Comparison of ENCODE assay signal across 8 cellular contexts in the genomic region with DNA sequence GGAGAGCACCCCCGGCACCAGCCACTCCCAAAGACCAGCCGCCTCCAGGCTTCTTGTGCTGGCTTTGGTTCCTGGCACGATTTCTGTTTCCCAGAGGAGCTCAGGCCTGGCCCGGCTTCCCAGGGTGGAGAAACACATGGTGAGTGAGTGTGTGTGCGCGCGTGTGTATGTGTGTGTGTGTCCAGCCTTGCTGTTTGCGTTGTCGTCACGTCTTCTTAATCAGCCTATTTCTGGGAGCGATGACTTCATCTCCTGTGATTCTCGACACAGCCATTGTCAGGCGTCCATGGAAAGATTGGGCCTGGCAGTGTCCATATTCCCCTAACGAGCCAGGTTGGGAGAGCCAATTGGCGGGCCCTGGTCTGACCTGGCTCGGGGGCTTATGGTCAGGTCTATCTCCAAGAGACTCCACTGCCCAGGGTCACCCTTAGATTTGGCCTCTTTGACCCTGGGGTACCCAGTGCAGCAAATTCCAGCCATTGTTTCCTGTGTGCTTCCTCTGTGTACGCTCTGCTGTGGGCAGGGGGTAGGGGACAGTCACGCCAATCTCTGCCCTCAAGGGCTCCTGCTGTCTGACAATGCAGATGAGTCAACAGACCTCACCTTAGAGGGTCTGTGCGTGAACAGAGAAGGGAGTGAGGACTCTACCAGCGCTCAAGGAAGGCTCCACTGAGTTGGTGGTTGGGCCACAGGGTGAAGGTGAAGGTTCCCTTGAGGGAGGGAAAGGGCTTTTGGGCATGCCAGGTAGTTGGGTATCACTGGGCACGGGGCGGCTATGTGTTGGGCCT.
DNase-seq lines count a peak whose midpoint lies in the region; ATAC-seq, FAIRE-seq and TF ChIP-seq lines count a peak whose summit lies in the region.

No MANE protein-coding gene starts in this region.

- CTCF ChIA-PET in GM12878 (lab: Yijun Ruan, JAX) = no interaction called here

- peak; percentile 95 for DNase-seq in EL
- no peak for DNase-seq in GM12878 (ENCODE audit: low read depth, low spot score)
- DNase-seq in left cardiac atrium = peak; percentile 97
- DNase-seq in psoas muscle = peak; percentile 94 to 98
- DNase-seq in RCC 7860 (ENCODE audit: low spot score) = no peak
- DNase-seq in HUDEP-2 (lab: John Stamatoyannopoulos, UW; ENCODE audit: unreplicated experiment in 76 of 76) = no peak
- DNase-seq in activated T-cell treated with anti-CD3 and anti-CD28 coated beads, Interleukin-2, amount 50 U/mL, for 72 hours = no peak

- no peak overlapping the region for H3K4me3 Mint-ChIP-seq in activated T-cell treated with anti-CD3 and anti-CD28 coated beads, Interleukin-2, amount 50 U/mL, for 72 hours

- H3K4me1 Mint-ChIP-seq in activated T-cell treated with anti-CD3 and anti-CD28 coated beads, Interleukin-2, amount 50 U/mL, for 72 hours (ENCODE audit: low read depth) = no peaks in the 10 kb centered on the region

- no peak overlapping the region for H3K27ac Mint-ChIP-seq in activated T-cell treated with anti-CD3 and anti-CD28 coated beads, Interleukin-2, amount 50 U/mL, for 72 hours

- H3K36me3 ChIP-seq in GM12878 (ENCODE audit: control insufficient read depth in 2 of 2, insufficient read depth in 2 of 2, low read length in 1 of 2) = no peaks in the 10 kb centered on the region
- no peaks in the 10 kb centered on the region for H3K36me3 ChIP-seq in psoas muscle (ENCODE audit: insufficient read depth in 1 of 2, low read depth in 1 of 2)

- H3K9me3 ChIP-seq in GM12878 (replicated peaks; ENCODE audit: control insufficient read depth, insufficient read depth, low read length) = no peaks in the 10 kb centered on the region
- no peaks in the 10 kb centered on the region for H3K9me3 ChIP-seq in psoas muscle

- in situ Hi-C loops in GM12878 (cut with MboI) = no loop called here

- no peaks in the 10 kb centered on the region for H3K36me3 Mint-ChIP-seq in activated T-cell treated with anti-CD3 and anti-CD28 coated beads, Interleukin-2, amount 50 U/mL, for 72 hours (ENCODE audit: insufficient read depth in 2 of 2)

- H3K9ac ChIP-seq in GM12878 (ENCODE audit: control insufficient read depth, insufficient read depth, low read length) = no peak overlapping the region

- FAIRE-seq in GM12878 (lab: Jason Lieb, UNC) (no peak), RCC 7860 (lab: Jason Lieb, UNC) (no peak)

- RAD21 ChIA-PET in GM12878 (lab: Charles Lee; ENCODE audit: unreplicated experiment) = no interaction called here

- WGBS in GM12878 (ENCODE audit: insufficient coverage, insufficient replicate concordance, low lambda C conversion rate, missing lambda C conversion rate) = 45% methylated on average over 22 of the region's 22 CpGs
- 19 to 27% (median 25%) methylated on average over 20 to 22 of the region's 22 CpGs for WGBS in psoas muscle, 3 donors

- no peak for TF ChIP-seq POLR2A in GM12878 (IDR thresholded peaks at IDR 0.05; ENCODE audit: low read depth, low read length)

- SMC1A ChIA-PET in GM12878 (lab: Charles Lee; ENCODE audit: uncharacterized antibody, unreplicated experiment) = no interaction called here

- H3K9me3 Mint-ChIP-seq in activated T-cell treated with anti-CD3 and anti-CD28 coated beads, Interleukin-2, amount 50 U/mL, for 72 hours = no peaks in the 10 kb centered on the region

- H3K27me3 Mint-ChIP-seq in activated T-cell treated with anti-CD3 and anti-CD28 coated beads, Interleukin-2, amount 50 U/mL, for 72 hours (ENCODE audit: low read depth) = no peaks in the 10 kb centered on the region

- H4K20me1 ChIP-seq in GM12878 (ENCODE audit: control insufficient read depth, insufficient read depth) = no peaks in the 10 kb centered on the region

- peaks cover 13% of the 10 kb centered on the region for H3K4me1 ChIP-seq in GM12878 (ENCODE audit: control insufficient read depth, insufficient read depth, low read length)
- H3K4me1 ChIP-seq in psoas muscle = peaks cover 90% of the 10 kb centered on the region

- intact Hi-C loops in GM12878 (cut with micrococcal nuclease; ENCODE audit: unreplicated experiment) = no loop called here
- intact Hi-C loops in left cardiac atrium (cut with DNase I) = no loop called here
- intact Hi-C loops in psoas muscle (cut with DNase I) = loop anchor here in 1 of 2 donors (2.0 to 10.0 kb wide), 2 partner anchors 14 to 60 kb away; no protein-coding TSS in a partner anchor

- no peak overlapping the region for H3K27ac ChIP-seq in GM12878 (ENCODE audit: control insufficient read depth, insufficient read depth)
- peak overlapping the region; percentile 81 for H3K27ac ChIP-seq in psoas muscle

- H3K4me2 ChIP-seq in GM12878 (ENCODE audit: control insufficient read depth, insufficient read depth) = no peak overlapping the region

- no peak overlapping the region for H3K4me3 ChIP-seq in GM12878
- H3K4me3 ChIP-seq in psoas muscle = no peak overlapping the region

- POLR2A ChIA-PET in GM12878 (lab: Charles Lee) = no interaction called here

- H3K27me3 ChIP-seq in GM12878 (replicated peaks in 1 of 2; ENCODE audit: control insufficient read depth in 2 of 2, insufficient read depth in 2 of 2, low read length in 1 of 2) = no peaks in the 10 kb centered on the region; a peak in 1 of 4 replicates
- no peaks in the 10 kb centered on the region for H3K27me3 ChIP-seq in psoas muscle (ENCODE audit: insufficient read depth in 3 of 3, low read length in 2 of 3)

- TF ChIP-seq EP300 in GM12878 (IDR thresholded peaks at IDR 0.05; ENCODE audit: borderline replicate concordance in 1 of 2, control insufficient read depth in 1 of 2, low read depth in 2 of 2, low read length in 2 of 2) = no peak

- no peak for TF ChIP-seq RAD21 in GM12878 (IDR thresholded peaks at IDR 0.05; ENCODE audit: insufficient read depth, low read depth, low read length)

- H3K79me2 ChIP-seq in GM12878 (ENCODE audit: control insufficient read depth, insufficient read depth, low read length) = no peaks in the 10 kb centered on the region

- no peak overlapping the region for H2AFZ ChIP-seq in GM12878 (ENCODE audit: control insufficient read depth, low read depth, low read length)

- no TSS peak for BruUV-seq in GM12878 (replicated peaks; lab: Mats Ljungman, UMichigan)

- no peak for TF ChIP-seq CTCF in GM12878 (IDR thresholded peaks at IDR 0.05 in 2 of 3, conservative IDR thresholded peaks at IDR 0.05 in 1 of 3; ENCODE audit: control insufficient read depth in 2 of 3, extremely low read depth in 1 of 3, insufficient read depth in 1 of 3, low read depth in 3 of 3, low read length in 3 of 3)
- no peak for TF ChIP-seq CTCF in psoas muscle (IDR thresholded peaks at IDR 0.05)

- ATAC-seq in GM12878 (no peak), left cardiac atrium (peak; percentile 89 to 91), psoas muscle (peak; percentile 90 to 95 (median 92)), GM19463 (IDR thresholded peaks at IDR 0.05; ENCODE audit: unreplicated experiment) (no peak)
- ATAC-seq in activated T-cell treated with anti-CD3 and anti-CD28 coated beads, Interleukin-2, amount 50 U/mL, for 72 hours (replicated peaks in 1 of 2) = no peak

TF ChIP-seq in GM12878, 131 proteins besides CTCF, POLR2A, EP300 and RAD21:
- TF ChIP-seq, protein P1, sequence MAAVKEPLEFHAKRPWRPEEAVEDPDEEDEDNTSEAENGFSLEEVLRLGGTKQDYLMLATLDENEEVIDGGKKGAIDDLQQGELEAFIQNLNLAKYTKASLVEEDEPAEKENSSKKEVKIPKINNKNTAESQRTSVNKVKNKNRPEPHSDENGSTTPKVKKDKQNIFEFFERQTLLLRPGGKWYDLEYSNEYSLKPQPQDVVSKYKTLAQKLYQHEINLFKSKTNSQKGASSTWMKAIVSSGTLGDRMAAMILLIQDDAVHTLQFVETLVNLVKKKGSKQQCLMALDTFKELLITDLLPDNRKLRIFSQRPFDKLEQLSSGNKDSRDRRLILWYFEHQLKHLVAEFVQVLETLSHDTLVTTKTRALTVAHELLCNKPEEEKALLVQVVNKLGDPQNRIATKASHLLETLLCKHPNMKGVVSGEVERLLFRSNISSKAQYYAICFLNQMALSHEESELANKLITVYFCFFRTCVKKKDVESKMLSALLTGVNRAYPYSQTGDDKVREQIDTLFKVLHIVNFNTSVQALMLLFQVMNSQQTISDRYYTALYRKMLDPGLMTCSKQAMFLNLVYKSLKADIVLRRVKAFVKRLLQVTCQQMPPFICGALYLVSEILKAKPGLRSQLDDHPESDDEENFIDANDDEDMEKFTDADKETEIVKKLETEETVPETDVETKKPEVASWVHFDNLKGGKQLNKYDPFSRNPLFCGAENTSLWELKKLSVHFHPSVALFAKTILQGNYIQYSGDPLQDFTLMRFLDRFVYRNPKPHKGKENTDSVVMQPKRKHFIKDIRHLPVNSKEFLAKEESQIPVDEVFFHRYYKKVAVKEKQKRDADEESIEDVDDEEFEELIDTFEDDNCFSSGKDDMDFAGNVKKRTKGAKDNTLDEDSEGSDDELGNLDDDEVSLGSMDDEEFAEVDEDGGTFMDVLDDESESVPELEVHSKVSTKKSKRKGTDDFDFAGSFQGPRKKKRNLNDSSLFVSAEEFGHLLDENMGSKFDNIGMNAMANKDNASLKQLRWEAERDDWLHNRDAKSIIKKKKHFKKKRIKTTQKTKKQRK (IDR thresholded peaks at IDR 0.05; ENCODE audit: low read depth, low read length) = no peak
- TF ChIP-seq, protein P2, sequence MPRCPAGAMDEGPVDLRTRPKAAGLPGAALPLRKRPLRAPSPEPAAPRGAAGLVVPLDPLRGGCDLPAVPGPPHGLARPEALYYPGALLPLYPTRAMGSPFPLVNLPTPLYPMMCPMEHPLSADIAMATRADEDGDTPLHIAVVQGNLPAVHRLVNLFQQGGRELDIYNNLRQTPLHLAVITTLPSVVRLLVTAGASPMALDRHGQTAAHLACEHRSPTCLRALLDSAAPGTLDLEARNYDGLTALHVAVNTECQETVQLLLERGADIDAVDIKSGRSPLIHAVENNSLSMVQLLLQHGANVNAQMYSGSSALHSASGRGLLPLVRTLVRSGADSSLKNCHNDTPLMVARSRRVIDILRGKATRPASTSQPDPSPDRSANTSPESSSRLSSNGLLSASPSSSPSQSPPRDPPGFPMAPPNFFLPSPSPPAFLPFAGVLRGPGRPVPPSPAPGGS (IDR thresholded peaks at IDR 0.05; ENCODE audit: borderline replicate concordance, insufficient read depth, low read depth, low read length, poor library complexity, severe bottlenecking) = peak; percentile 34

Comparison
In these comparisons a context has a peak if more than half of its experiments do, and no peak if none do; other contexts are left out.
1. DNase-seq: peak in EL (single experiment), left cardiac atrium (single experiment) and psoas muscle (2 of 2); none in GM12878 (single experiment), RCC 7860 (single experiment), HUDEP-2 (0 of 76) and activated T-cell treated with anti-CD3 and anti-CD28 coated beads, Interleukin-2, amount 50 U/mL, for 72 hours (0 of 2).
2. ATAC-seq: peak in left cardiac atrium (2 of 2) and psoas muscle (4 of 4); none in GM12878 (single experiment), activated T-cell treated with anti-CD3 and anti-CD28 coated beads, Interleukin-2, amount 50 U/mL, for 72 hours (0 of 2) and GM19463 (single experiment).